14 cellular contexts compared by ENCODE assay signal in the genomic region with DNA sequence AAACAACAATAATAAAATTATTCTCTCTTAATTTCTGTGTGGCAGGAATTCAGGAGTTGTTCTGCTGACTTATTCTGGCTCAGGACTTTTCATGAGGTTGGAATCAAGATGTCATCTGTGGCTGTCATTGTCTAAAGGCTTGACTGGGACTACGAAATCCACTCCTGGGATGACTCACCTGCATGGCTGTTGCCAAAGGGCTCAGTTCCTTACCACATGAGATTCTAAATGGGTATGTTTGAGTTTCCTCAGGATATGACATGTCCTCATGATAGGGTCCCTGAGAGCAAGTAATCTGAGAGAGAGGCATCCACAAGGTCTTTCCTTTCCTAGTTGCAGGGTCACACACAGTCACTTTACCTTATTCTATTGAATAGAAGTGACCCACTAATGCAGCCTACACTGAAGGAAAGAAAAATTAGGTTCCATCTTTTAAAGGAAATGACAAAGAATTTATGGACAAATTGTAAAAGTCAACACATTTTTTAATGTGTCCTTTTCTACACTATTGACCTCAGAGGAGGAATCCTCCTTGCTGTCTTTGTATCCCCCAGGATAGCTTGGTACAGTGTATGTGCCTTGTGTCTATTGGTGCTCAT.
DNase-seq lines count a peak whose midpoint lies in the region; ATAC-seq lines count a peak whose summit lies in the region.
"Had no signal": no experiment of that assay in that cellular context is flagged by ENCODE, and none has a peak within 500 bp of the region (broad histone marks: within the 10 kb centered on the region; RNA-seq: fewer than 3 reads in every experiment).

No MANE protein-coding gene starts in this region.

- H3K4me1 Mint-ChIP-seq in immature natural killer cell: no peaks in the 10 kb centered on the region
- H3K4me1 Mint-ChIP-seq: activated naive CD4-positive, alpha-beta T cell treated with anti-CD3 and anti-CD28 coated beads, Interleukin-2, amount 10 ng/mL, durations not matched to agents 7 days and 5 days had no signal

- DNase-seq in Daoy (ENCODE audit: low read depth) (peak; percentile 83), HT1080 (ENCODE audit: low read depth) (peak; percentile 97), amniotic epithelial cell (ENCODE audit: low read depth) (peak; percentile 19), iPS-NIHi11 (ENCODE audit: low spot score) (peak; percentile 17), activated T-cell treated with anti-CD3 and anti-CD28 coated beads for 4 hours (no peak), left lobe of liver (ENCODE audit: low spot score) (no peak), immature natural killer cell (no peak), NCI-H2227 treated with DMSO at 0.1 percent for 48 hours (lab: John Stamatoyannopoulos, UW) (no peak)
- DNase-seq: activated CD4-positive, alpha-beta T cell treated with anti-CD3 and anti-CD28 coated beads for 4 hours; activated naive CD4-positive, alpha-beta T cell treated with anti-CD3 and anti-CD28 coated beads, Interleukin-2, amount 10 ng/mL, durations not matched to agents 7 days and 5 days; CD4-positive, alpha-beta T cell; NCI-H446 treated with DMSO at 0.1 percent for 48 hours; stimulated activated naive CD4-positive, alpha-beta T cell treated with Interleukin-2 at 50 U/mL for 16 hours had no signal

- H3K27ac Mint-ChIP-seq in immature natural killer cell: no peak overlapping the region
- H3K27ac Mint-ChIP-seq: activated naive CD4-positive, alpha-beta T cell treated with anti-CD3 and anti-CD28 coated beads, Interleukin-2, amount 10 ng/mL, durations not matched to agents 7 days and 5 days; CD4-positive, alpha-beta T cell had no signal

- no peak for ATAC-seq in left lobe of liver
- ATAC-seq: HepG2 had no signal

- H3K9me3 Mint-ChIP-seq in immature natural killer cell: peaks cover 0 to 4% (median 0%) of the 10 kb centered on the region in 6 donors
- H3K9me3 Mint-ChIP-seq: activated naive CD4-positive, alpha-beta T cell treated with anti-CD3 and anti-CD28 coated beads, Interleukin-2, amount 10 ng/mL, durations not matched to agents 7 days and 5 days; CD4-positive, alpha-beta T cell had no signal

- no peak overlapping the region for H3K4me3 Mint-ChIP-seq in immature natural killer cell
- H3K4me3 Mint-ChIP-seq: activated naive CD4-positive, alpha-beta T cell treated with anti-CD3 and anti-CD28 coated beads, Interleukin-2, amount 10 ng/mL, durations not matched to agents 7 days and 5 days; CD4-positive, alpha-beta T cell had no signal

- no peaks in the 10 kb centered on the region for H3K36me3 Mint-ChIP-seq in immature natural killer cell
- H3K36me3 Mint-ChIP-seq: activated naive CD4-positive, alpha-beta T cell treated with anti-CD3 and anti-CD28 coated beads, Interleukin-2, amount 10 ng/mL, durations not matched to agents 7 days and 5 days had no signal

- H3K27me3 Mint-ChIP-seq in immature natural killer cell (ENCODE audit: low read depth in 3 of 3): peaks cover 0 to 1% (median 0%) of the 10 kb centered on the region in 3 donors
- H3K27me3 Mint-ChIP-seq: activated naive CD4-positive, alpha-beta T cell treated with anti-CD3 and anti-CD28 coated beads, Interleukin-2, amount 10 ng/mL, durations not matched to agents 7 days and 5 days; CD4-positive, alpha-beta T cell had no signal

Comparison
In these comparisons a context has a peak if more than half of its experiments do, and no peak if none do; other contexts are left out.
1. DNase-seq: peak in Daoy (single experiment), HT1080 (single experiment), amniotic epithelial cell (single experiment) and iPS-NIHi11 (single experiment); none in activated T-cell treated with anti-CD3 and anti-CD28 coated beads for 4 hours (single experiment), left lobe of liver (single experiment), immature natural killer cell (0 of 3) and NCI-H2227 treated with DMSO at 0.1 percent for 48 hours (single experiment).